Comparison of ENCODE assay signal across 30 cellular contexts in the genomic region with DNA sequence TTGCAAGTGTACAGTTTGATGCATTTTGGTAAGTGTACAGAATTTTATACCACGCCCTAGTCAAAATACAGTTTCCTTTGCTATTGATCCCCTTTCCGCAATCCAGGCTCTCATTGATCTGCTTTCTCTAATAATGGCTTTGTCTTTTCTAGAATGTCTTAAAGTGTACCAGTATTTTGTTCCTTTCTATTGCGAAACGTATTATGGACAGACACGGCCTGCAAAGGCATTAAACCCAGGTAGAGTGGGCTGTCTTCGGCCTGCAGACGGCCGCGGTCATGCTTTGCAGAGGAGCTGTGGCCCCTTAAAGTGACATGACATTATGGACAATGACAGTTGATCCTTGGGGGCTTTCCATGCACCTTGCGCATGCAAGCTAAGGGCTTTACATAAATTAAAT.
"Had no signal": no experiment of that assay in that cellular context is flagged by ENCODE, and none has a peak within 500 bp of the region (broad histone marks: within the 10 kb centered on the region; RNA-seq: fewer than 3 reads in every experiment).

No MANE protein-coding gene starts in this region.

- H3K4me2 ChIP-seq: smooth muscle cell had no signal

- H3K4me3 ChIP-seq: pancreas, prostate gland, skin epidermis, smooth muscle cell, spleen, stomach, thoracic aorta, thyroid gland, tibial nerve, upper lobe of left lung, vagina had no signal

- H3K9me3 Mint-ChIP-seq: naive thymus-derived CD8-positive, alpha-beta T cell; natural killer cell treated with Interleukin-12 subunit alpha and Interleukin-12 subunit beta and Interleukin-15 and Interleukin-18, amount 100 ng/mL, for 72 hours; neural crest cell; stimulated activated naive CD8-positive, alpha-beta T cell treated with anti-CD3 and anti-CD28 coated beads, Interleukin-15, Interleukin-2, amounts not matched to agents 100 ng/mL and 50 ng/mL, for 24 hours had no signal

- ATAC-seq: naive thymus-derived CD8-positive, alpha-beta T cell; natural killer cell treated with Interleukin-12 subunit alpha and Interleukin-12 subunit beta and Interleukin-15 and Interleukin-18, amount 100 ng/mL, for 72 hours; pancreas; right cardiac atrium; sciatic nerve; stimulated activated memory B cell treated with anti-CD40 and anti-IgM and Interleukin-4, amounts not matched to agents 10 μg/mL and 1 μg/mL and 100 μg/mL, for 72 hours had no signal

- H3K36me3 ChIP-seq: neutrophil, pancreas, prostate gland, stomach, thoracic aorta, thyroid gland, tibial nerve, upper lobe of left lung had no signal

- DNase-seq: naive B cell; naive thymus-derived CD8-positive, alpha-beta T cell; nephron progenitor cell; nucleus accumbens; pancreas; right cardiac atrium; spleen; stimulated activated CD4-positive, alpha-beta T cell treated with anti-CD3 and anti-CD28 coated beads, Interleukin-12 subunit alpha, Interleukin-12 subunit beta, amount 100 ng/mL, for 4 hours; stimulated activated CD4-positive, alpha-beta T cell treated with anti-CD3 and anti-CD28 coated beads, Interleukin-1b, Interleukin-23, amount 100 ng/mL, for 48 hours; stimulated activated CD4-positive, alpha-beta T cell treated with anti-CD3 and anti-CD28 coated beads, Interleukin-4, amount 100 ng/mL, for 1 hour; stimulated activated CD4-positive, alpha-beta T cell treated with anti-CD3 and anti-CD28 coated beads, Interleukin-4, amount 100 ng/mL, for 4 hours; stimulated activated CD8-positive, alpha-beta memory T cell treated with anti-CD3 and anti-CD28 coated beads, Interleukin-4, amount 100 ng/mL, for 48 hours; stimulated activated naive CD4-positive, alpha-beta T cell treated with Interleukin-2 at 50 U/mL for 16 hours; stomach; thyroid gland; trophoblast cell had no signal

- FAIRE-seq: pancreas, urothelium cell line had no signal

- H3K4me3 Mint-ChIP-seq: naive thymus-derived CD8-positive, alpha-beta T cell; natural killer cell treated with Interleukin-12 subunit alpha and Interleukin-12 subunit beta and Interleukin-15 and Interleukin-18, amount 100 ng/mL, for 72 hours; nephron progenitor cell; neural crest cell; stimulated activated memory B cell treated with anti-CD40 and anti-IgM and Interleukin-4, amounts not matched to agents 10 μg/mL and 1 μg/mL and 100 μg/mL, for 72 hours; stimulated activated naive CD8-positive, alpha-beta T cell treated with anti-CD3 and anti-CD28 coated beads, Interleukin-15, Interleukin-2, amounts not matched to agents 100 ng/mL and 50 ng/mL, for 24 hours had no signal

- H3K9me3 ChIP-seq: neutrophil, pancreas, prostate gland, spleen, stomach, thoracic aorta, thyroid gland, tibial nerve, upper lobe of left lung, vagina had no signal

- H3K27ac Mint-ChIP-seq: naive B cell; naive thymus-derived CD8-positive, alpha-beta T cell; natural killer cell treated with Interleukin-12 subunit alpha and Interleukin-12 subunit beta and Interleukin-15 and Interleukin-18, amount 100 ng/mL, for 72 hours; nephron progenitor cell; stimulated activated memory B cell treated with anti-CD40 and anti-IgM and Interleukin-4, amounts not matched to agents 10 μg/mL and 1 μg/mL and 100 μg/mL, for 72 hours; stimulated activated naive CD8-positive, alpha-beta T cell treated with anti-CD3 and anti-CD28 coated beads, Interleukin-15, Interleukin-2, amounts not matched to agents 100 ng/mL and 50 ng/mL, for 24 hours had no signal

- H3K36me3 Mint-ChIP-seq: natural killer cell treated with Interleukin-12 subunit alpha and Interleukin-12 subunit beta and Interleukin-15 and Interleukin-18, amount 100 ng/mL, for 72 hours had no signal

- H3K27me3 Mint-ChIP-seq: stimulated activated memory B cell treated with anti-CD40 and anti-IgM and Interleukin-4, amounts not matched to agents 10 μg/mL and 1 μg/mL and 100 μg/mL, for 72 hours had no signal

- H3K4me1 ChIP-seq: pancreas, prostate gland, spleen, stomach, thyroid gland, tibial nerve, upper lobe of left lung, vagina had no signal

- H3K27ac ChIP-seq: neutrophil, pancreas, prostate gland, skin epidermis, spleen, stomach, thyroid gland, tibial nerve, upper lobe of left lung, vagina had no signal

- H3K27me3 ChIP-seq: neutrophil, pancreas, spleen, stomach, thyroid gland, tibial nerve, upper lobe of left lung, vagina had no signal
